Comparison of ENCODE assay signal across 8 cellular contexts in the genomic region with DNA sequence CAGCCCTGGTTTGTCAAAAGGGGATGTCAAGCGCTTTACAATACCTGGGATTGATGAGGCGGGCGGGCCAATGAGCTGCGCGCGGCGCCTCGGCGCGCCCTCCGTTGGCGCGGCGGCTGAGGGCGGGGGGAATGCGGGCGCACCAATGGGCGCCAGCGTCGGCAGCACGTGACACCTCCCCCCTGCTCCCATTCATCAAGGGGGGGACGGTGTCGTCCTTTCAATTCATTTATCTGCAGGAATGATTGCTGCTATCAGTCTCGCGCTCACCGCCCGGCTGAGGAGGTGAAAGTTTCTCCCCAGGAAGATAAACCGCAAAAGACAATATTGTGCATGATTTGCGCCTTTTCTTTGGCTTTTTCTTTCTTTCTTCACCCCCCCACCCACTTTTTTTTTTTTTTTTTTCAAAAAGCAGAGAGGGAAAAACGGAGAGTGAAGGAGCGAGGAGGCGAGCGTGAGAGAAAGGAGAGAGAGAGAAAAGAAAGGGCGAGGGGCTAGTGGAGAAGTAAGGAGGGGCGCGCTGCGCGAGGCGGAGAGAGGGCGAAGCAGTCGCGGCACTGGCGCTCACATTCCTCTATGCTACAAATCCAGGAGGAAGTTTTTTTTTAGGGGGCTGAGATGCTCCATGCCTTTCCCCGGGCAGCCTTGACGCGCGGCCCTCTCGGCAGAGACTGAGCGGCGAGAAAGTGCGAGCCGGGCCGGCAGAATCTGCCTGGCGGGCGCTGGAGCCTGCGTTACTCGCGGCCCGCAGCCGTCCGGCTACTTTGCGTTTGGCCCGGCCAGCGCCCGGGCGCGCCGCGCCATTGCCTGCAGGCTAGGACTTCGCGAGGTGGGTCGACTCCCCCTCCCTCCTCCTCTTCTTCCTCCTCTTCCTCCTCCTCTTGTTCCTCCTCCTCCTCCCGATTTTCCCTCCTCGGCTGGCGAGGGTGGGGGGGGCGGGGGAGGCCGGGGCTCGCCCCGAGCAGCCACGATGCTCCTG. TPM values are rescaled to one million over a fixed set of nuclear protein-coding genes. Genes with fewer than 3 reads are reported as not detected.
A peak's percentile ranks its signal among the peaks of the same experiment; 100 is the strongest.
DNase-seq lines count a peak whose midpoint lies in the region; ATAC-seq and TF ChIP-seq lines count a peak whose summit lies in the region.

A gene (plus strand): TSS at position 223 of the 979 bp plus-strand sequence. CDS start 748 bp downstream, at position 971.

- H3K4me3 ChIP-seq in gastrocnemius medialis, result peak within 1 kb of the TSS; percentile 66 to 83 (median 70)

- DNase-seq in GM04504 (ENCODE audit: low read depth), result peak; percentile 78
- peak; percentile 55 to 69 for DNase-seq in hippocampal formation (lab: John Stamatoyannopoulos, UW)
- DNase-seq in gastrocnemius medialis, result peak in 1 of 2 donors; percentile 72
- DNase-seq in kidney glomerular epithelial cell (lab: John Stamatoyannopoulos, UW), result no peak
- DNase-seq in activated T-cell treated with anti-CD3 and anti-CD28 coated beads, Interleukin-2, amount 50 U/mL, for 1 hour, result no peak
- no peak for DNase-seq in COR-L47 (lab: John Stamatoyannopoulos, UW)
- no peak for DNase-seq in superior temporal gyrus (ENCODE audit: extremely low spot score)

- H3K4me1 ChIP-seq in gastrocnemius medialis, result peaks cover 8 to 22% of the 10 kb centered on the region in 2 donors

- in situ Hi-C loops in gastrocnemius medialis (cut with MboI; ENCODE audit: low sequenced_read_pairs in 4 of 4), result no loop called here

- H3K27me3 ChIP-seq in gastrocnemius medialis, result peaks cover 28 to 45% (median 35%) of the 10 kb centered on the region in 3 donors

- H3K36me3 ChIP-seq in gastrocnemius medialis, result no peaks in the 10 kb centered on the region

- peak; percentile 66 to 73 for TF ChIP-seq POLR2A in gastrocnemius medialis (IDR thresholded peaks at IDR 0.05)

- ATAC-seq in SK-N-SH treated with all-trans-retinoic acid at 6 μM for 48 hours (peak; percentile 89), gastrocnemius medialis (peak; percentile 63)

- no peaks in the 10 kb centered on the region for H3K9me3 ChIP-seq in gastrocnemius medialis

- no peak for TF ChIP-seq CTCF in gastrocnemius medialis (IDR thresholded peaks at IDR 0.05 in 4 of 5, conservative IDR thresholded peaks at IDR 0.05 in 1 of 5)

- intact Hi-C loops in gastrocnemius medialis (cut with DNase I; ENCODE audit: low total_unique reads), result loop anchor here (1.0 to 10.0 kb wide), 2 partner anchors 17 to 245 kb away; no protein-coding TSS in a partner anchor

- H3K27ac ChIP-seq in gastrocnemius medialis, result peak within 1 kb of the TSS; percentile 79 to 85 (median 82)

TF ChIP-seq in SK-N-SH treated with all-trans-retinoic acid at 6 μM for 48 hours, 23 proteins besides CTCF, POLR2A, EP300 and RAD21:
- no peak for TF ChIP-seq ZNF8 (CRISPR knock-in tag; IDR thresholded peaks at IDR 0.05)
- TF ChIP-seq, protein P1, sequence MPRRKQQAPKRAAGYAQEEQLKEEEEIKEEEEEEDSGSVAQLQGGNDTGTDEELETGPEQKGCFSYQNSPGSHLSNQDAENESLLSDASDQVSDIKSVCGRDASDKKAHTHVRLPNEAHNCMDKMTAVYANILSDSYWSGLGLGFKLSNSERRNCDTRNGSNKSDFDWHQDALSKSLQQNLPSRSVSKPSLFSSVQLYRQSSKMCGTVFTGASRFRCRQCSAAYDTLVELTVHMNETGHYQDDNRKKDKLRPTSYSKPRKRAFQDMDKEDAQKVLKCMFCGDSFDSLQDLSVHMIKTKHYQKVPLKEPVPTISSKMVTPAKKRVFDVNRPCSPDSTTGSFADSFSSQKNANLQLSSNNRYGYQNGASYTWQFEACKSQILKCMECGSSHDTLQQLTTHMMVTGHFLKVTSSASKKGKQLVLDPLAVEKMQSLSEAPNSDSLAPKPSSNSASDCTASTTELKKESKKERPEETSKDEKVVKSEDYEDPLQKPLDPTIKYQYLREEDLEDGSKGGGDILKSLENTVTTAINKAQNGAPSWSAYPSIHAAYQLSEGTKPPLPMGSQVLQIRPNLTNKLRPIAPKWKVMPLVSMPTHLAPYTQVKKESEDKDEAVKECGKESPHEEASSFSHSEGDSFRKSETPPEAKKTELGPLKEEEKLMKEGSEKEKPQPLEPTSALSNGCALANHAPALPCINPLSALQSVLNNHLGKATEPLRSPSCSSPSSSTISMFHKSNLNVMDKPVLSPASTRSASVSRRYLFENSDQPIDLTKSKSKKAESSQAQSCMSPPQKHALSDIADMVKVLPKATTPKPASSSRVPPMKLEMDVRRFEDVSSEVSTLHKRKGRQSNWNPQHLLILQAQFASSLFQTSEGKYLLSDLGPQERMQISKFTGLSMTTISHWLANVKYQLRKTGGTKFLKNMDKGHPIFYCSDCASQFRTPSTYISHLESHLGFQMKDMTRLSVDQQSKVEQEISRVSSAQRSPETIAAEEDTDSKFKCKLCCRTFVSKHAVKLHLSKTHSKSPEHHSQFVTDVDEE (CRISPR knock-in tag; IDR thresholded peaks at IDR 0.05), result no peak
- TF ChIP-seq ZFP30 (CRISPR knock-in tag; IDR thresholded peaks at IDR 0.05), result no peak
- TF ChIP-seq SNAI2 (CRISPR knock-in tag; IDR thresholded peaks at IDR 0.05), result no peak
- no peak for TF ChIP-seq ZNF565 (CRISPR knock-in tag; conservative IDR thresholded peaks at IDR 0.05; ENCODE audit: low read depth)
- TF ChIP-seq ZFP3 (CRISPR knock-in tag; IDR thresholded peaks at IDR 0.05), result no peak
- TF ChIP-seq, protein P2, sequence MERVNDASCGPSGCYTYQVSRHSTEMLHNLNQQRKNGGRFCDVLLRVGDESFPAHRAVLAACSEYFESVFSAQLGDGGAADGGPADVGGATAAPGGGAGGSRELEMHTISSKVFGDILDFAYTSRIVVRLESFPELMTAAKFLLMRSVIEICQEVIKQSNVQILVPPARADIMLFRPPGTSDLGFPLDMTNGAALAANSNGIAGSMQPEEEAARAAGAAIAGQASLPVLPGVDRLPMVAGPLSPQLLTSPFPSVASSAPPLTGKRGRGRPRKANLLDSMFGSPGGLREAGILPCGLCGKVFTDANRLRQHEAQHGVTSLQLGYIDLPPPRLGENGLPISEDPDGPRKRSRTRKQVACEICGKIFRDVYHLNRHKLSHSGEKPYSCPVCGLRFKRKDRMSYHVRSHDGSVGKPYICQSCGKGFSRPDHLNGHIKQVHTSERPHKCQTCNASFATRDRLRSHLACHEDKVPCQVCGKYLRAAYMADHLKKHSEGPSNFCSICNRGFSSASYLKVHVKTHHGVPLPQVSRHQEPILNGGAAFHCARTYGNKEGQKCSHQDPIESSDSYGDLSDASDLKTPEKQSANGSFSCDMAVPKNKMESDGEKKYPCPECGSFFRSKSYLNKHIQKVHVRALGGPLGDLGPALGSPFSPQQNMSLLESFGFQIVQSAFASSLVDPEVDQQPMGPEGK (CRISPR knock-in tag; IDR thresholded peaks at IDR 0.05; ENCODE audit: borderline replicate concordance), result peak; percentile 89; the same call in 1 of the 2 replicates
- no peak for TF ChIP-seq TOX (CRISPR knock-in tag; IDR thresholded peaks at IDR 0.05; ENCODE audit: borderline replicate concordance)
- no peak for TF ChIP-seq ISL1 (CRISPR knock-in tag; IDR thresholded peaks at IDR 0.05)

RNA-seq across cellular contexts. Expression of the gene that starts here (rescaled TPM):
- 1 to 10 TPM; 3.3 to 5.2 (median 4.3) TPM for total RNA-seq in gastrocnemius medialis

Comparison
In these comparisons a context has a peak if more than half of its experiments do, and no peak if none do; other contexts are left out.
1. DNase-seq: peak in GM04504 (single experiment) and hippocampal formation (2 of 2); none in kidney glomerular epithelial cell (single experiment), activated T-cell treated with anti-CD3 and anti-CD28 coated beads, Interleukin-2, amount 50 U/mL, for 1 hour (single experiment), COR-L47 (single experiment) and superior temporal gyrus (single experiment).